ENCODE assay signal across 20 cellular contexts in genomic region chr5:177997846-177998245, GRCh38. TPM values are rescaled to one million over a fixed set of nuclear protein-coding genes. Genes with fewer than 3 reads are reported as not detected.
DNase-seq lines count a peak whose midpoint lies in the region; ATAC-seq and TF ChIP-seq lines count a peak whose summit lies in the region.
"Had no signal": no experiment of that assay in that cellular context is flagged by ENCODE, and none has a peak within 500 bp of the region (broad histone marks: within the 10 kb centered on the region; RNA-seq: fewer than 3 reads in every experiment).

No MANE protein-coding gene starts in this region.

- H3K27ac ChIP-seq in esophagus muscularis mucosa (replicated peaks in 1 of 4): no peak overlapping the region
- H3K27ac ChIP-seq: 22Rv1 had no signal

- ATAC-seq in stimulated activated effector memory CD8-positive, alpha-beta T cell treated with anti-CD3 and anti-CD28 coated beads, Interleukin-12 subunit alpha, Interleukin-12 subunit beta, amount 100 ng/mL, for 72 hours: peak; percentile 6
- no peak for ATAC-seq in HG02870 (IDR thresholded peaks at IDR 0.05; ENCODE audit: unreplicated experiment)
- ATAC-seq: GM12878 had no signal

- H3K4me3 Mint-ChIP-seq in activated CD4-positive, alpha-beta T cell treated with anti-CD3 and anti-CD28 coated beads, Interleukin-2, amount 10 ng/mL, durations not matched to agents 24 days and 14 days: no peak overlapping the region
- H3K4me3 Mint-ChIP-seq in stimulated activated effector memory CD8-positive, alpha-beta T cell treated with anti-CD3 and anti-CD28 coated beads, Interleukin-12 subunit alpha, Interleukin-12 subunit beta, amount 100 ng/mL, for 72 hours: no peak overlapping the region
- H3K4me3 Mint-ChIP-seq: B cell; CD4-positive, alpha-beta T cell had no signal

- no peaks in the 10 kb centered on the region for H3K4me1 ChIP-seq in esophagus muscularis mucosa
- H3K4me1 ChIP-seq: HAP-1 had no signal

- intact Hi-C loops in activated CD4-positive, alpha-beta T cell treated with anti-CD3 and anti-CD28 coated beads, Interleukin-2, amount 10 ng/mL, durations not matched to agents 24 days and 14 days (cut with micrococcal nuclease): no loop called here
- intact Hi-C loops in esophagus muscularis mucosa (cut with DNase I): no loop called here

- no peaks in the 10 kb centered on the region for H3K9me3 Mint-ChIP-seq in activated CD4-positive, alpha-beta T cell treated with anti-CD3 and anti-CD28 coated beads, Interleukin-2, amount 10 ng/mL, durations not matched to agents 24 days and 14 days
- no peaks in the 10 kb centered on the region for H3K9me3 Mint-ChIP-seq in stimulated activated effector memory CD8-positive, alpha-beta T cell treated with anti-CD3 and anti-CD28 coated beads, Interleukin-12 subunit alpha, Interleukin-12 subunit beta, amount 100 ng/mL, for 72 hours
- H3K9me3 Mint-ChIP-seq: CD4-positive, alpha-beta T cell had no signal

- no peak overlapping the region for H3K4me3 ChIP-seq in esophagus muscularis mucosa
- H3K4me3 ChIP-seq: GM12878, HAP-1 had no signal

- no peaks in the 10 kb centered on the region for H3K36me3 Mint-ChIP-seq in activated CD4-positive, alpha-beta T cell treated with anti-CD3 and anti-CD28 coated beads, Interleukin-2, amount 10 ng/mL, durations not matched to agents 24 days and 14 days (ENCODE audit: low read depth)
- no peaks in the 10 kb centered on the region for H3K36me3 Mint-ChIP-seq in stimulated activated effector memory CD8-positive, alpha-beta T cell treated with anti-CD3 and anti-CD28 coated beads, Interleukin-12 subunit alpha, Interleukin-12 subunit beta, amount 100 ng/mL, for 72 hours

- H3K9me3 ChIP-seq in esophagus muscularis mucosa: no peaks in the 10 kb centered on the region
- H3K9me3 ChIP-seq: HAP-1 had no signal

- no peak for TF ChIP-seq POLR2A in esophagus muscularis mucosa (IDR thresholded peaks at IDR 0.05; ENCODE audit: low read depth)

- no peak overlapping the region for H3K27ac Mint-ChIP-seq in activated CD4-positive, alpha-beta T cell treated with anti-CD3 and anti-CD28 coated beads, Interleukin-2, amount 10 ng/mL, durations not matched to agents 24 days and 14 days
- no peak overlapping the region for H3K27ac Mint-ChIP-seq in stimulated activated effector memory CD8-positive, alpha-beta T cell treated with anti-CD3 and anti-CD28 coated beads, Interleukin-12 subunit alpha, Interleukin-12 subunit beta, amount 100 ng/mL, for 72 hours
- H3K27ac Mint-ChIP-seq: B cell; CD4-positive, alpha-beta T cell had no signal

- peaks cover 0 to 78% (median 4%) of the 10 kb centered on the region in 4 donors for H3K27me3 ChIP-seq in esophagus muscularis mucosa

- TF ChIP-seq CTCF in esophagus muscularis mucosa (IDR thresholded peaks at IDR 0.05): no peak

- peaks cover 21% of the 10 kb centered on the region for H3K27me3 Mint-ChIP-seq in activated CD4-positive, alpha-beta T cell treated with anti-CD3 and anti-CD28 coated beads, Interleukin-2, amount 10 ng/mL, durations not matched to agents 24 days and 14 days

- no peak for TF ChIP-seq EP300 in esophagus muscularis mucosa (IDR thresholded peaks at IDR 0.05)

- H3K4me1 Mint-ChIP-seq in activated CD4-positive, alpha-beta T cell treated with anti-CD3 and anti-CD28 coated beads, Interleukin-2, amount 10 ng/mL, durations not matched to agents 24 days and 14 days: no peaks in the 10 kb centered on the region
- H3K4me1 Mint-ChIP-seq in stimulated activated effector memory CD8-positive, alpha-beta T cell treated with anti-CD3 and anti-CD28 coated beads, Interleukin-12 subunit alpha, Interleukin-12 subunit beta, amount 100 ng/mL, for 72 hours: no peaks in the 10 kb centered on the region
- H3K4me1 Mint-ChIP-seq: B cell had no signal

- WGBS in esophagus muscularis mucosa: 64% methylated on average over 1 of the region's 1 CpG

- H3K36me3 ChIP-seq in esophagus muscularis mucosa: no peaks in the 10 kb centered on the region
- H3K36me3 ChIP-seq: HAP-1 had no signal

- DNase-seq in activated CD4-positive, alpha-beta T cell treated with anti-CD3 and anti-CD28 coated beads, Interleukin-2, amount 10 ng/mL, durations not matched to agents 24 days and 14 days: peak; percentile 53
- no peak for DNase-seq in activated CD4-positive, alpha-beta T cell treated with anti-CD3 and anti-CD28 coated beads for 48 hours
- peak; percentile 1 for DNase-seq in NAMALWA (ENCODE audit: low spot score)
- DNase-seq in esophagus muscularis mucosa (ENCODE audit: extremely low spot score): peak; percentile 81
- peak in 1 of 2 donors; percentile 45 for DNase-seq in stimulated activated effector memory CD8-positive, alpha-beta T cell treated with anti-CD3 and anti-CD28 coated beads, Interleukin-12 subunit alpha, Interleukin-12 subunit beta, amount 100 ng/mL, for 72 hours (ENCODE audit: low spot score in 2 of 2)
- no peak for DNase-seq in activated naive CD4-positive, alpha-beta T cell treated with anti-CD3 and anti-CD28 coated beads, Interleukin-2, amount 50 U/mL, for 16 hours
- DNase-seq in cerebellum (ENCODE audit: low spot score): no peak
- DNase-seq: C1 segment of cervical spinal cord; Calu3; CD4-positive, alpha-beta T cell; DMS 273 treated with DMSO at 0.1 percent for 48 hours; DMS79; GOT3 had no signal

RNA-seq across cellular contexts. Expression of gene PROP1, which starts 1.8 kb away (rescaled TPM):
- total RNA-seq in activated CD4-positive, alpha-beta T cell treated with anti-CD3 and anti-CD28 coated beads, Interleukin-2, amount 10 ng/mL, durations not matched to agents 24 days and 14 days: not detected in 2 replicates
- total RNA-seq in esophagus muscularis mucosa (not detected), cerebellum (not detected)
- total RNA-seq: B cell; Calu3; CD4-positive, alpha-beta T cell; G401; GM12878; HT1080 had no signal

Comparison
In these comparisons a context has a peak if more than half of its experiments do, and no peak if none do; other contexts are left out.
1. DNase-seq: peak in activated CD4-positive, alpha-beta T cell treated with anti-CD3 and anti-CD28 coated beads, Interleukin-2, amount 10 ng/mL, durations not matched to agents 24 days and 14 days (single experiment), NAMALWA (single experiment) and esophagus muscularis mucosa (single experiment); none in activated CD4-positive, alpha-beta T cell treated with anti-CD3 and anti-CD28 coated beads for 48 hours (single experiment), activated naive CD4-positive, alpha-beta T cell treated with anti-CD3 and anti-CD28 coated beads, Interleukin-2, amount 50 U/mL, for 16 hours (single experiment) and cerebellum (single experiment).